In genomic region chr5:127418378-127418777, GRCh38 we compare ENCODE assay signal across 17 cellular contexts.
DNase-seq lines count a peak whose midpoint lies in the region; ATAC-seq and TF ChIP-seq lines count a peak whose summit lies in the region.
"Had no signal": no experiment of that assay in that cellular context is flagged by ENCODE, and none has a peak within 500 bp of the region (broad histone marks: within the 10 kb centered on the region; RNA-seq: fewer than 3 reads in every experiment).

No MANE protein-coding gene starts in this region.

- peaks cover 23% of the 10 kb centered on the region for H3K36me3 Mint-ChIP-seq in neural crest cell (ENCODE audit: low read depth)
- H3K36me3 Mint-ChIP-seq: CD8-positive, alpha-beta memory T cell had no signal

- no peaks in the 10 kb centered on the region for H3K9me3 Mint-ChIP-seq in neural crest cell
- H3K9me3 Mint-ChIP-seq: CD8-positive, alpha-beta memory T cell had no signal

- TF ChIP-seq CTCF in VCaP (conservative IDR thresholded peaks at IDR 0.05) (no peak), neural crest cell (conservative IDR thresholded peaks at IDR 0.05) (no peak)

- DNase-seq in Right ventricle myocardium superior (no peak), Right ventricle myocardium inferior (ENCODE audit: missing footprints) (no peak), neural crest cell (ENCODE audit: low read depth, low spot score) (no peak), NCI-H1694 (lab: John Stamatoyannopoulos, UW) (no peak), caudate nucleus (lab: John Stamatoyannopoulos, UW) (no peak), NCI-H2029 (lab: John Stamatoyannopoulos, UW) (no peak)
- DNase-seq: 8988T; AML-193; Caco-2; CD8-positive, alpha-beta memory T cell; DMS53; GF-D8; GM23248; IMR-90 had no signal

- H3K4me3 Mint-ChIP-seq in neural crest cell, result peak overlapping the region; percentile 32
- H3K4me3 Mint-ChIP-seq: CD8-positive, alpha-beta memory T cell had no signal

- H3K27ac Mint-ChIP-seq in neural crest cell (ENCODE audit: unreplicated experiment), result no peak overlapping the region
- H3K27ac Mint-ChIP-seq: CD8-positive, alpha-beta memory T cell had no signal

- ATAC-seq in Right ventricle myocardium superior (ENCODE audit: poor library complexity) (peak; percentile 62), Right ventricle myocardium inferior (no peak)
- ATAC-seq: HCT116 had no signal

- H3K4me1 Mint-ChIP-seq in neural crest cell, result peaks cover 60% of the 10 kb centered on the region

- intact Hi-C loops in Right ventricle myocardium superior (cut with DNase I) (no loop called here), Right ventricle myocardium inferior (cut with DNase I) (no loop called here)

- H3K27me3 Mint-ChIP-seq in neural crest cell (ENCODE audit: low read depth), result no peaks in the 10 kb centered on the region

- H3K27ac ChIP-seq in VCaP, result peak overlapping the region; percentile 75
- H3K27ac ChIP-seq in caudate nucleus (ENCODE audit: low read depth, low read length), result no peak overlapping the region
- H3K27ac ChIP-seq: BLaER1, GM23248 had no signal
